ENCODE assay signal across 18 cellular contexts in genomic region chrX:118524344-118524743, GRCh38. TPM values are rescaled to one million over a fixed set of nuclear protein-coding genes. Genes with fewer than 3 reads are reported as not detected.
DNase-seq lines count a peak whose midpoint lies in the region; ATAC-seq and TF ChIP-seq lines count a peak whose summit lies in the region.
"Had no signal": no experiment of that assay in that cellular context is flagged by ENCODE, and none has a peak within 500 bp of the region (broad histone marks: within the 10 kb centered on the region; RNA-seq: fewer than 3 reads in every experiment).

No MANE protein-coding gene starts in this region.

- no peaks in the 10 kb centered on the region for H3K27me3 Mint-ChIP-seq in activated CD4-positive, alpha-beta T cell treated with anti-CD3 and anti-CD28 coated beads, Interleukin-2, amount 10 ng/mL, durations not matched to agents 7 days and 5 days
- H3K27me3 Mint-ChIP-seq in IgD-negative memory B cell (no peaks in the 10 kb centered on the region), nephron progenitor cell (ENCODE audit: low read depth, poor library complexity) (no peaks in the 10 kb centered on the region)
- no peaks in the 10 kb centered on the region for H3K27me3 Mint-ChIP-seq in activated naive CD8-positive, alpha-beta T cell treated with anti-CD3 and anti-CD28 coated beads, Interleukin-2, amount 10 ng/mL, durations not matched to agents 7 days and 5 days
- H3K27me3 Mint-ChIP-seq: dendritic cell treated with granulocyte-macrophage colony-stimulating factor and Interleukin-4, amounts not matched to agents 40 ng/mL and 50 ng/mL, for 4 days had no signal

- H3K4me3 Mint-ChIP-seq in activated CD4-positive, alpha-beta T cell treated with anti-CD3 and anti-CD28 coated beads, Interleukin-2, amount 10 ng/mL, durations not matched to agents 7 days and 5 days = peak overlapping the region; percentile 62
- no peak overlapping the region for H3K4me3 Mint-ChIP-seq in IgD-negative memory B cell
- H3K4me3 Mint-ChIP-seq in activated naive CD8-positive, alpha-beta T cell treated with anti-CD3 and anti-CD28 coated beads, Interleukin-2, amount 10 ng/mL, durations not matched to agents 7 days and 5 days = peak overlapping the region; percentile 79
- no peak overlapping the region for H3K4me3 Mint-ChIP-seq in nephron progenitor cell
- H3K4me3 Mint-ChIP-seq: dendritic cell treated with granulocyte-macrophage colony-stimulating factor and Interleukin-4, amounts not matched to agents 40 ng/mL and 50 ng/mL, for 4 days had no signal

- peaks cover 20% of the 10 kb centered on the region for H3K36me3 Mint-ChIP-seq in activated CD4-positive, alpha-beta T cell treated with anti-CD3 and anti-CD28 coated beads, Interleukin-2, amount 10 ng/mL, durations not matched to agents 7 days and 5 days (ENCODE audit: low read depth)
- H3K36me3 Mint-ChIP-seq in IgD-negative memory B cell = peaks cover 2% of the 10 kb centered on the region
- H3K36me3 Mint-ChIP-seq in activated naive CD8-positive, alpha-beta T cell treated with anti-CD3 and anti-CD28 coated beads, Interleukin-2, amount 10 ng/mL, durations not matched to agents 7 days and 5 days = peaks cover 14% of the 10 kb centered on the region
- H3K36me3 Mint-ChIP-seq in nephron progenitor cell (ENCODE audit: low read depth) = peaks cover 6% of the 10 kb centered on the region

- H3K9me3 Mint-ChIP-seq in activated CD4-positive, alpha-beta T cell treated with anti-CD3 and anti-CD28 coated beads, Interleukin-2, amount 10 ng/mL, durations not matched to agents 7 days and 5 days = no peaks in the 10 kb centered on the region
- H3K9me3 Mint-ChIP-seq in IgD-negative memory B cell (no peaks in the 10 kb centered on the region), nephron progenitor cell (peaks cover 33% of the 10 kb centered on the region)
- no peaks in the 10 kb centered on the region for H3K9me3 Mint-ChIP-seq in activated naive CD8-positive, alpha-beta T cell treated with anti-CD3 and anti-CD28 coated beads, Interleukin-2, amount 10 ng/mL, durations not matched to agents 7 days and 5 days
- H3K9me3 Mint-ChIP-seq: dendritic cell treated with granulocyte-macrophage colony-stimulating factor and Interleukin-4, amounts not matched to agents 40 ng/mL and 50 ng/mL, for 4 days had no signal

- no peak for ATAC-seq in activated naive CD8-positive, alpha-beta T cell treated with anti-CD3 and anti-CD28 coated beads, Interleukin-2, amount 10 ng/mL, durations not matched to agents 7 days and 5 days (ENCODE audit: low read depth)
- ATAC-seq in HG03439 (IDR thresholded peaks at IDR 0.05; ENCODE audit: unreplicated experiment) = no peak

- CTCF ChIA-PET in activated CD4-positive, alpha-beta T cell treated with anti-CD3 and anti-CD28 coated beads, Interleukin-2, amount 10 ng/mL, durations not matched to agents 7 days and 5 days (lab: Charles Lee) = no interaction called here

- POLR2A ChIA-PET in activated CD4-positive, alpha-beta T cell treated with anti-CD3 and anti-CD28 coated beads, Interleukin-2, amount 10 ng/mL, durations not matched to agents 7 days and 5 days (lab: Charles Lee) = no interaction called here
- POLR2A ChIA-PET in activated naive CD8-positive, alpha-beta T cell treated with anti-CD3 and anti-CD28 coated beads, Interleukin-2, amount 10 ng/mL, durations not matched to agents 7 days and 5 days (lab: Charles Lee) = interaction anchor here (0.9 to 1.4 kb wide), 2 partner anchors 21 to 28 kb away, joined by 3 to 12 read pairs; partner anchors contain the start of gene DOCK11

- no peak for DNase-seq in activated CD4-positive, alpha-beta T cell treated with anti-CD3 and anti-CD28 coated beads, Interleukin-2, amount 10 ng/mL, durations not matched to agents 7 days and 5 days
- no peak for DNase-seq in activated CD4-positive, alpha-beta T cell treated with anti-CD3 and anti-CD28 coated beads, Interleukin-2, amount 50 U/mL, for 4 hours
- no peak for DNase-seq in activated naive CD8-positive, alpha-beta T cell treated with anti-CD3 and anti-CD28 coated beads, Interleukin-2, amount 10 ng/mL, durations not matched to agents 7 days and 5 days
- no peak for DNase-seq in nephron progenitor cell
- DNase-seq in EL = no peak
- no peak for DNase-seq in mesenteric fat pad (ENCODE audit: low spot score)
- DNase-seq: activated CD4-positive, CD25-positive, alpha-beta regulatory T cell treated with anti-CD3 and anti-CD28 coated beads, Interleukin-2, amount 50 U/mL, for 72 hours; DMS153; GF-D8; left ventricle myocardium inferior; MG63; NCI-H1436; NCI-H524; occipital lobe; stimulated activated CD8-positive, alpha-beta memory T cell treated with anti-CD3 and anti-CD28 coated beads, Interleukin-4, amount 100 ng/mL, for 48 hours had no signal

- H3K27ac Mint-ChIP-seq in activated CD4-positive, alpha-beta T cell treated with anti-CD3 and anti-CD28 coated beads, Interleukin-2, amount 10 ng/mL, durations not matched to agents 7 days and 5 days = peak overlapping the region; percentile 96
- H3K27ac Mint-ChIP-seq in IgD-negative memory B cell (peak overlapping the region in 2 of 3 donors; percentile 73 to 89), nephron progenitor cell (peak overlapping the region; percentile 34)
- H3K27ac Mint-ChIP-seq in activated naive CD8-positive, alpha-beta T cell treated with anti-CD3 and anti-CD28 coated beads, Interleukin-2, amount 10 ng/mL, durations not matched to agents 7 days and 5 days = peak overlapping the region; percentile 92
- H3K27ac Mint-ChIP-seq: dendritic cell treated with granulocyte-macrophage colony-stimulating factor and Interleukin-4, amounts not matched to agents 40 ng/mL and 50 ng/mL, for 4 days had no signal

- TF ChIP-seq CTCF in nephron progenitor cell (IDR thresholded peaks at IDR 0.05) = no peak

- H3K4me1 Mint-ChIP-seq in activated CD4-positive, alpha-beta T cell treated with anti-CD3 and anti-CD28 coated beads, Interleukin-2, amount 10 ng/mL, durations not matched to agents 7 days and 5 days = peaks cover 84% of the 10 kb centered on the region
- H3K4me1 Mint-ChIP-seq in IgD-negative memory B cell (peaks cover 36 to 52% (median 41%) of the 10 kb centered on the region in 3 donors), nephron progenitor cell (peaks cover 59% of the 10 kb centered on the region)
- peaks cover 66% of the 10 kb centered on the region for H3K4me1 Mint-ChIP-seq in activated naive CD8-positive, alpha-beta T cell treated with anti-CD3 and anti-CD28 coated beads, Interleukin-2, amount 10 ng/mL, durations not matched to agents 7 days and 5 days

RNA-seq across cellular contexts. Expression of gene DOCK11, which starts 28.7 kb away (rescaled TPM):
- total RNA-seq in activated CD4-positive, alpha-beta T cell treated with anti-CD3 and anti-CD28 coated beads, Interleukin-2, amount 10 ng/mL, durations not matched to agents 7 days and 5 days = 10 to 100 TPM; 76.6 to 77.8 TPM
- polyA plus RNA-seq in IgD-negative memory B cell = 22.3 TPM
- total RNA-seq in activated naive CD8-positive, alpha-beta T cell treated with anti-CD3 and anti-CD28 coated beads, Interleukin-2, amount 10 ng/mL, durations not matched to agents 7 days and 5 days = 10 to 100 TPM; 71.9 to 80.4 TPM
- 117 TPM for total RNA-seq in mesenteric fat pad

Comparison
In these comparisons a context has a peak if more than half of its experiments do, and no peak if none do; other contexts are left out.
1. H3K27ac Mint-ChIP-seq: peak in every context shown above with its lines; median percentile 96 in activated CD4-positive, alpha-beta T cell treated with anti-CD3 and anti-CD28 coated beads, Interleukin-2, amount 10 ng/mL, durations not matched to agents 7 days and 5 days; 92 in activated naive CD8-positive, alpha-beta T cell treated with anti-CD3 and anti-CD28 coated beads, Interleukin-2, amount 10 ng/mL, durations not matched to agents 7 days and 5 days; 81 in IgD-negative memory B cell; 34 in nephron progenitor cell.
2. H3K4me3 Mint-ChIP-seq: peak in activated CD4-positive, alpha-beta T cell treated with anti-CD3 and anti-CD28 coated beads, Interleukin-2, amount 10 ng/mL, durations not matched to agents 7 days and 5 days (single experiment) and activated naive CD8-positive, alpha-beta T cell treated with anti-CD3 and anti-CD28 coated beads, Interleukin-2, amount 10 ng/mL, durations not matched to agents 7 days and 5 days (single experiment); none in IgD-negative memory B cell (0 of 4) and nephron progenitor cell (single experiment).